ENCODE assay signal across 16 cellular contexts in the genomic region with DNA sequence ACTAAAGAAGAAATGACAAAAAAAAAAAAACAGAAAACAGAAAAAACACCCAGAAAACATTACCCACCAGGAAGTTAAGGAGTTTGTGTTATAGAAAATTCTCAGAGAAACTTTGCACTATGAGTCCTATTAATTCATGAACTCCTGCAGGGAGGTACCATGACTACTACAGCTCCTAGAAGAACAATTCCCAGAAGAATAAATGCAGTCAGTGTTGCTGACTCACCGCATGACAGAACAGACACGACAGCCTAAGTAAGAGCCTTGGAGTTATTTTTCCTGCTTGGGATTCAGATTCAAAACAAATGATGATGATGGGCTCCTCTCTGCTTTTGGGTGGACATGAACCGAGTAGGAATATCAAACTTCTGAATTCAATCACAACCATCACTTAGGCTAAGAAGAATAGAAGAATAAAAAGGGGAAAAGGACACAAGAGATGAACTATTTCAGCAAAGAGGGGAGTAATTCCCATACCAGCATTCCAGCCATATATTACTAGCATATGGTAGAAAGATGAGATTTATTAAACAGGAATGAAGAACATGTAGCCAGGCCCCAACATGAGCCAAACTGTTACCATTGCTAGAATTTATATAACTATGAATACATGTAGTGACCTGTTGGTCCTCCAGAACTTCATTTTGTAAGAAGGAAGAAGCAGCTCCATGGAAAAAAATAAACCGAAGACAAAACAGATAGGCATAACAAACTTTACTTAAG.
DNase-seq lines count a peak whose midpoint lies in the region; TF ChIP-seq lines count a peak whose summit lies in the region.
"Had no signal": no experiment of that assay in that cellular context is flagged by ENCODE, and none has a peak within 500 bp of the region (broad histone marks: within the 10 kb centered on the region; RNA-seq: fewer than 3 reads in every experiment).

No MANE protein-coding gene starts in this region.

- H3K4me1 ChIP-seq in adipocyte (ENCODE audit: control insufficient read depth, insufficient read depth, low read length) (peaks cover 18% of the 10 kb centered on the region), Peyer's patch (no peaks in the 10 kb centered on the region)
- H3K4me1 ChIP-seq: right lobe of liver, uterus had no signal

- no peak overlapping the region for H3K9ac ChIP-seq in adipocyte (ENCODE audit: low read length)

- H3K4me3 ChIP-seq in adipocyte (ENCODE audit: low read length) (no peak overlapping the region), Peyer's patch (no peak overlapping the region)
- H3K4me3 ChIP-seq: right lobe of liver, uterus had no signal

- no peaks in the 10 kb centered on the region for H3K9me3 ChIP-seq in adipocyte (ENCODE audit: control insufficient read depth, low read length)
- no peaks in the 10 kb centered on the region for H3K9me3 ChIP-seq in Peyer's patch
- H3K9me3 ChIP-seq: right lobe of liver, uterus had no signal

- H3K36me3 ChIP-seq in adipocyte (ENCODE audit: control insufficient read depth, insufficient read depth, low read length, severe bottlenecking) (no peaks in the 10 kb centered on the region), Peyer's patch (no peaks in the 10 kb centered on the region)
- H3K36me3 ChIP-seq: right lobe of liver, uterus had no signal

- H3K27ac ChIP-seq in Peyer's patch, result no peak overlapping the region
- H3K27ac ChIP-seq: right lobe of liver, uterus had no signal

- DNase-seq in H4 (ENCODE audit: low spot score) (peak; percentile 70), adipocyte (ENCODE audit: low read depth) (peak; percentile 77), fibroblast of peridontal ligament (ENCODE audit: extremely low read depth) (peak; percentile 79), renal cortical epithelial cell (ENCODE audit: low read depth) (peak; percentile 58), AML-193 (lab: John Stamatoyannopoulos, UW) (no peak), HK-2 (ENCODE audit: unreplicated experiment) (no peak), Peyer's patch (no peak)
- no peak for DNase-seq in activated CD8-positive, alpha-beta memory T cell treated with anti-CD3 and anti-CD28 coated beads, Interleukin-2, amount 50 U/mL, for 48 hours
- DNase-seq: activated CD4-positive, alpha-beta T cell treated with anti-CD3 and anti-CD28 coated beads for 1 hour; activated naive CD8-positive, alpha-beta T cell treated with anti-CD3 and anti-CD28 coated beads, Interleukin-2, amount 50 U/mL, for 24 hours; CD4-positive, CD25-positive, alpha-beta regulatory T cell; GDM1; NCI-H1417; right lobe of liver; stimulated activated naive CD4-positive, alpha-beta T cell treated with Interleukin-2 at 50 U/mL for 16 hours; uterus had no signal

- TF ChIP-seq CTCF in Peyer's patch (IDR thresholded peaks at IDR 0.05), result no peak

- TF ChIP-seq POLR2A in Peyer's patch (IDR thresholded peaks at IDR 0.05), result no peak

- H3K27me3 ChIP-seq in adipocyte (replicated peaks; ENCODE audit: control insufficient read depth, insufficient read depth, low read length), result no peaks in the 10 kb centered on the region
- H3K27me3 ChIP-seq in Peyer's patch, result no peaks in the 10 kb centered on the region
- H3K27me3 ChIP-seq: right lobe of liver, uterus had no signal

Comparison
In these comparisons a context has a peak if more than half of its experiments do, and no peak if none do; other contexts are left out.
1. DNase-seq: peak in H4 (single experiment), adipocyte (single experiment), fibroblast of peridontal ligament (single experiment) and renal cortical epithelial cell (single experiment); none in activated CD8-positive, alpha-beta memory T cell treated with anti-CD3 and anti-CD28 coated beads, Interleukin-2, amount 50 U/mL, for 48 hours (single experiment), AML-193 (0 of 2), HK-2 (single experiment) and Peyer's patch (0 of 3).